In the genomic region with DNA sequence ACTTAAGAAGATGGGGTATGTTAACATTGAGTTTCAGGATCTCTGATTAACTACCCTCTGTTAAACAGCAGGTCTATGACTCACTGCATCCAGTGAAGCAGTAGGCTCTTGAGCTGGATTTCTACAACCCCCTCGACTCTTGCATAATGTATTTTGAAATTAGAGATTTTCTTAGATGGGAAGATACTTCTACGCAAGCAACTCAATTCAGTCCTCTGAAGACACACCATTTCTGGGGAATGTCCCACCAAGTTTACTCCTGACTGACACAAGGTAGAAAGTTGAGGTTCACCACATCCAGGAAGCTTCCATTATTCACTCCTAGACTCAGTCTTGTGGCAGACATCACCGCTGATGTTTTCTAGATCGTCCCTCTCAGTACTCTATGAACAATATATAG, we compare ENCODE assay signal across 10 cellular contexts. TPM values are rescaled to one million over a fixed set of nuclear protein-coding genes. Genes with fewer than 3 reads are reported as not detected.
A peak's percentile ranks its signal among the peaks of the same experiment; 100 is the strongest.
DNase-seq lines count a peak whose midpoint lies in the region; ATAC-seq and TF ChIP-seq lines count a peak whose summit lies in the region.
"Had no signal": no experiment of that assay in that cellular context is flagged by ENCODE, and none has a peak within 500 bp of the region (broad histone marks: within the 10 kb centered on the region; RNA-seq: fewer than 3 reads in every experiment).

No MANE protein-coding gene starts in this region.

- H3K4me3 ChIP-seq in AG09309 (ENCODE audit: control insufficient read depth, low read depth, low read length): no peak overlapping the region
- H3K4me3 ChIP-seq in Jurkat, Clone E6-1 (ENCODE audit: low read length): no peak overlapping the region
- no peak overlapping the region for H3K4me3 ChIP-seq in lung
- H3K4me3 ChIP-seq: SJCRH30 had no signal

- H3K27me3 ChIP-seq in lung (ENCODE audit: control insufficient read depth, insufficient read depth): no peaks in the 10 kb centered on the region
- H3K27me3 ChIP-seq: SJCRH30 had no signal

- no peak for TF ChIP-seq CTCF in AG09309 (IDR thresholded peaks at IDR 0.05; ENCODE audit: control insufficient read depth, insufficient read depth, low read depth, low read length, missing control alignments)
- no peak for TF ChIP-seq CTCF in lung (IDR thresholded peaks at IDR 0.05; ENCODE audit: control extremely low read depth, extremely low read depth)

- WGBS in lung, 2 donors: 45 to 66% methylated on average over 4 of the region's 4 CpGs

- H3K36me3 ChIP-seq in lung (ENCODE audit: control insufficient read depth in 2 of 2, insufficient read depth in 2 of 2, low read length in 2 of 2): no peaks in the 10 kb centered on the region
- H3K36me3 ChIP-seq: SJCRH30 had no signal

- peaks cover 0 to 10% of the 10 kb centered on the region in 2 donors for H3K4me1 ChIP-seq in lung (ENCODE audit: control insufficient read depth in 2 of 2, insufficient read depth in 2 of 2, low read length in 2 of 2)
- H3K4me1 ChIP-seq: SJCRH30 had no signal

- H3K9me3 ChIP-seq in lung (ENCODE audit: control insufficient read depth in 2 of 2, insufficient read depth in 1 of 2, low read length in 1 of 2): no peaks in the 10 kb centered on the region
- H3K9me3 ChIP-seq: SJCRH30 had no signal

- peak overlapping the region in 1 of 2 donors; percentile 49 for H3K27ac ChIP-seq in lung (ENCODE audit: low read depth in 1 of 2, low read length in 1 of 2)
- H3K27ac ChIP-seq: SJCRH30 had no signal

- peak; percentile 86 for DNase-seq in AG09309 (ENCODE audit: low read depth)
- DNase-seq in Jurkat, Clone E6-1 (ENCODE audit: low read depth, low spot score): peak; percentile 81
- DNase-seq in activated naive CD4-positive, alpha-beta T cell treated with anti-CD3 and anti-CD28 coated beads, Interleukin-2, amount 50 U/mL, for 16 hours: peak; percentile 14
- DNase-seq in lung (ENCODE audit: low spot score): no peak
- DNase-seq in HT-29 (ENCODE audit: low spot score): no peak
- DNase-seq in globus pallidus (ENCODE audit: low spot score): no peak
- DNase-seq: EL, SJCRH30 had no signal

- ATAC-seq in lung (ENCODE audit: insufficient read depth, low FRiP score) (peak; percentile 58), GM18870 (IDR thresholded peaks at IDR 0.05; ENCODE audit: unreplicated experiment) (no peak), HG03439 (IDR thresholded peaks at IDR 0.05; ENCODE audit: unreplicated experiment) (no peak)

RNA-seq across cellular contexts. Expression of a gene that starts 12.9 kb away (rescaled TPM):
- 13.0 TPM for polyA plus RNA-seq in Jurkat, Clone E6-1 (2012; ENCODE audit: insufficient read depth, insufficient read length)
- 100 to 1,000 TPM in 1 of 2 donors, 10 to 100 TPM in 1; 94.7 to 139 TPM for total RNA-seq in lung
- 10 to 100 TPM; 20.7 to 31.2 TPM for polyA plus RNA-seq in lung
- 1.3 and 2.5 TPM in 2 replicates for total RNA-seq in HT-29 (2014; rRNA removed; shearing (Covaris generic))

RNA-seq across cellular contexts. Expression of a gene that starts 29.5 kb away (rescaled TPM):
- 6.2 TPM for polyA plus RNA-seq in Jurkat, Clone E6-1 (2012; ENCODE audit: insufficient read depth, insufficient read length)
- total RNA-seq in lung: 10 to 100 TPM; 28.0 to 32.2 TPM
- 10 to 100 TPM; 16.1 to 30.7 TPM for polyA plus RNA-seq in lung
- 1.9 and 5.0 TPM in 2 replicates for total RNA-seq in HT-29 (2014; rRNA removed; shearing (Covaris generic))

Comparison
In these comparisons a context has a peak if more than half of its experiments do, and no peak if none do; other contexts are left out.
1. DNase-seq: peak in AG09309 (single experiment), Jurkat, Clone E6-1 (single experiment) and activated naive CD4-positive, alpha-beta T cell treated with anti-CD3 and anti-CD28 coated beads, Interleukin-2, amount 50 U/mL, for 16 hours (single experiment); none in lung (single experiment), HT-29 (single experiment) and globus pallidus (single experiment).
2. RNA of a gene that starts 12.9 kb away (total RNA-seq): 94.7 to 139 TPM in lung; 1.3 to 2.5 TPM in HT-29; every median in the first group is over 10 times any median in the second.